ENCODE assay signal across 1 cellular context in the genomic region with DNA sequence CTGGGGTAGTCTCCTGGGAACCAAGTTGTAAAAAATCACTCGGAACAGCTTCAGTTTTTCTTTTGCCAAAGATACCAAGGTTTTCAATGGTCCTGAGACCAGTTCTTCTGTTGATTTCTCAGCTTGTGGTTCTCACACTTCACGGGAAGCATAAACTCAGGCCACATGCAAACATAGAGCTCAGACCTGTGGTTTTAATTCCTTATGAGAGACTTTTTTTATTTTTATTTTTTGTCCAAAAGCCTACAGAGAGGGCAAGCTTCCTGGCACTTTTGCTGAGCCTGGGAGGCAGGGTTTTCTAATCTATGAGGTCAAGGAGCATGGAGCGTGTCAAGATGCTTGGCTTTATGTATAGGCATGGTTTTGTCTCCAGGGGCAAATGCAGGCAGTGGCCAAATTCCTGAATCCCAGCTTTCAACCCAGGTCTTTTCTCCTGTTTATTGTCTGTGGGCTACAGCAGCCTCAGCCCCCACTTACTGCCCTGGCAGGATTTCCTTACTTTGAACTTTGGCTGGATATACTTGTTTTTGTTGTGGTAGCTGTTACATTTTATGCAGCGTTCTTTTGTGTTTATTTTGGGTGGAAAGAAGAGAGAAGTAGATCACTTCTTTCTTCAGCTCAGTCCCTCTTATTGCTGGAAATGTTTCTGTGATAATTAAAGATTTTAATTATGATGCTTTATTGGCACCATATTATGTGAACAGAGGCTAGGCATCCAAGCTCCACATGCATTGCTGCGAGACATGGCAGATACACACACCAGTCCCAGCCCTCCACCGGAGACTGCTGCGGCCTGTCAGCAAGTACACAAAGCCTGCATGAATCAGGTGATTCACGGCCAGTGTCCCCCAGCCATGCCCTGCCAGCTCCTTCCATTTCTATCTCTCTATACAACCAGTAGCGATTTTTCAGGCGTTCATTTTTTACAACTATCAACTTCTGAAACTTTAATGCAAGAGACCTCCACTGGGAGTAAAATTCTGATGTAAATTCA.
TF ChIP-seq lines count a peak whose summit lies in the region.

No MANE protein-coding gene starts in this region.

TF ChIP-seq in HepG2, 621 proteins besides CTCF, POLR2A, EP300 and RAD21:
- TF ChIP-seq SOX6 (IDR thresholded peaks at IDR 0.05) (no peak), SOX6 (CRISPR knock-in tag; IDR thresholded peaks at IDR 0.05) (0 out of 2 replicates have a peak, but pooled peaks have one; percentile 11), ZNF772 (CRISPR knock-in tag; IDR thresholded peaks at IDR 0.05) (no peak), ZNF432 (CRISPR knock-in tag; IDR thresholded peaks at IDR 0.05; ENCODE audit: borderline replicate concordance) (no peak), NPAS2 (CRISPR knock-in tag; IDR thresholded peaks at IDR 0.05; ENCODE audit: borderline replicate concordance) (no peak), MTA1 (CRISPR knock-in tag; IDR thresholded peaks at IDR 0.05; ENCODE audit: borderline replicate concordance) (no peak), ATM (IDR thresholded peaks at IDR 0.05; ENCODE audit: borderline replicate concordance) (no peak), ZNF790 (CRISPR knock-in tag; IDR thresholded peaks at IDR 0.05; ENCODE audit: borderline replicate concordance) (no peak), ZSCAN30 (CRISPR knock-in tag; IDR thresholded peaks at IDR 0.05) (no peak), ZBTB20 (CRISPR knock-in tag; IDR thresholded peaks at IDR 0.05; ENCODE audit: borderline replicate concordance, low read depth) (no peak), ZFX (CRISPR knock-in tag; IDR thresholded peaks at IDR 0.05; ENCODE audit: low read depth) (peak; percentile 37; the same call in 1 of the 2 replicates), RBAK (CRISPR knock-in tag; IDR thresholded peaks at IDR 0.05) (peak; percentile 81; the same call in 1 of the 2 replicates), ZNF724P (CRISPR knock-in tag; IDR thresholded peaks at IDR 0.05; ENCODE audit: borderline replicate concordance) (no peak), REXO4 (CRISPR knock-in tag; IDR thresholded peaks at IDR 0.05; ENCODE audit: borderline replicate concordance) (no peak)
- TF ChIP-seq, protein P1, sequence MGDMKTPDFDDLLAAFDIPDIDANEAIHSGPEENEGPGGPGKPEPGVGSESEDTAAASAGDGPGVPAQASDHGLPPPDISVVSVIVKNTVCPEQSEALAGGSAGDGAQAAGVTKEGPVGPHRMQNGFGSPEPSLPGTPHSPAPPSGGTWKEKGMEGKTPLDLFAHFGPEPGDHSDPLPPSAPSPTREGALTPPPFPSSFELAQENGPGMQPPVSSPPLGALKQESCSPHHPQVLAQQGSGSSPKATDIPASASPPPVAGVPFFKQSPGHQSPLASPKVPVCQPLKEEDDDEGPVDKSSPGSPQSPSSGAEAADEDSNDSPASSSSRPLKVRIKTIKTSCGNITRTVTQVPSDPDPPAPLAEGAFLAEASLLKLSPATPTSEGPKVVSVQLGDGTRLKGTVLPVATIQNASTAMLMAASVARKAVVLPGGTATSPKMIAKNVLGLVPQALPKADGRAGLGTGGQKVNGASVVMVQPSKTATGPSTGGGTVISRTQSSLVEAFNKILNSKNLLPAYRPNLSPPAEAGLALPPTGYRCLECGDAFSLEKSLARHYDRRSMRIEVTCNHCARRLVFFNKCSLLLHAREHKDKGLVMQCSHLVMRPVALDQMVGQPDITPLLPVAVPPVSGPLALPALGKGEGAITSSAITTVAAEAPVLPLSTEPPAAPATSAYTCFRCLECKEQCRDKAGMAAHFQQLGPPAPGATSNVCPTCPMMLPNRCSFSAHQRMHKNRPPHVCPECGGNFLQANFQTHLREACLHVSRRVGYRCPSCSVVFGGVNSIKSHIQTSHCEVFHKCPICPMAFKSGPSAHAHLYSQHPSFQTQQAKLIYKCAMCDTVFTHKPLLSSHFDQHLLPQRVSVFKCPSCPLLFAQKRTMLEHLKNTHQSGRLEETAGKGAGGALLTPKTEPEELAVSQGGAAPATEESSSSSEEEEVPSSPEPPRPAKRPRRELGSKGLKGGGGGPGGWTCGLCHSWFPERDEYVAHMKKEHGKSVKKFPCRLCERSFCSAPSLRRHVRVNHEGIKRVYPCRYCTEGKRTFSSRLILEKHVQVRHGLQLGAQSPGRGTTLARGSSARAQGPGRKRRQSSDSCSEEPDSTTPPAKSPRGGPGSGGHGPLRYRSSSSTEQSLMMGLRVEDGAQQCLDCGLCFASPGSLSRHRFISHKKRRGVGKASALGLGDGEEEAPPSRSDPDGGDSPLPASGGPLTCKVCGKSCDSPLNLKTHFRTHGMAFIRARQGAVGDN (CRISPR knock-in tag; IDR thresholded peaks at IDR 0.05) = peak; percentile 41
- TF ChIP-seq, protein P2, sequence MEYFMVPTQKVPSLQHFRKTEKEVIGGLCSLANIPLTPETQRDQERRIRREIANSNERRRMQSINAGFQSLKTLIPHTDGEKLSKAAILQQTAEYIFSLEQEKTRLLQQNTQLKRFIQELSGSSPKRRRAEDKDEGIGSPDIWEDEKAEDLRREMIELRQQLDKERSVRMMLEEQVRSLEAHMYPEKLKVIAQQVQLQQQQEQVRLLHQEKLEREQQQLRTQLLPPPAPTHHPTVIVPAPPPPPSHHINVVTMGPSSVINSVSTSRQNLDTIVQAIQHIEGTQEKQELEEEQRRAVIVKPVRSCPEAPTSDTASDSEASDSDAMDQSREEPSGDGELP (IDR thresholded peaks at IDR 0.05; ENCODE audit: borderline replicate concordance, low read depth) = peak; percentile 18; the same call in 1 of the 2 replicates
- TF ChIP-seq, protein P3, sequence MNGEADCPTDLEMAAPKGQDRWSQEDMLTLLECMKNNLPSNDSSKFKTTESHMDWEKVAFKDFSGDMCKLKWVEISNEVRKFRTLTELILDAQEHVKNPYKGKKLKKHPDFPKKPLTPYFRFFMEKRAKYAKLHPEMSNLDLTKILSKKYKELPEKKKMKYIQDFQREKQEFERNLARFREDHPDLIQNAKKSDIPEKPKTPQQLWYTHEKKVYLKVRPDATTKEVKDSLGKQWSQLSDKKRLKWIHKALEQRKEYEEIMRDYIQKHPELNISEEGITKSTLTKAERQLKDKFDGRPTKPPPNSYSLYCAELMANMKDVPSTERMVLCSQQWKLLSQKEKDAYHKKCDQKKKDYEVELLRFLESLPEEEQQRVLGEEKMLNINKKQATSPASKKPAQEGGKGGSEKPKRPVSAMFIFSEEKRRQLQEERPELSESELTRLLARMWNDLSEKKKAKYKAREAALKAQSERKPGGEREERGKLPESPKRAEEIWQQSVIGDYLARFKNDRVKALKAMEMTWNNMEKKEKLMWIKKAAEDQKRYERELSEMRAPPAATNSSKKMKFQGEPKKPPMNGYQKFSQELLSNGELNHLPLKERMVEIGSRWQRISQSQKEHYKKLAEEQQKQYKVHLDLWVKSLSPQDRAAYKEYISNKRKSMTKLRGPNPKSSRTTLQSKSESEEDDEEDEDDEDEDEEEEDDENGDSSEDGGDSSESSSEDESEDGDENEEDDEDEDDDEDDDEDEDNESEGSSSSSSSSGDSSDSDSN (CRISPR knock-in tag; IDR thresholded peaks at IDR 0.05) = peak; percentile 38; the same call in 1 of the 2 replicates
